ENCODE assay signal across 8 cellular contexts in genomic region chr4:99855677-99856076, GRCh38.
DNase-seq lines count a peak whose midpoint lies in the region; ATAC-seq and TF ChIP-seq lines count a peak whose summit lies in the region.

No MANE protein-coding gene starts in this region.

- peak overlapping the region; percentile 27 for H3K27ac ChIP-seq in effector memory CD4-positive, alpha-beta T cell (ENCODE audit: insufficient read depth, low read length, poor library complexity, severe bottlenecking)

- ATAC-seq in GM21390 (IDR thresholded peaks at IDR 0.05; ENCODE audit: unreplicated experiment) (peak; percentile 43), HG03571 (IDR thresholded peaks at IDR 0.05; ENCODE audit: unreplicated experiment) (peak; percentile 25)

- H3K27me3 ChIP-seq in effector memory CD4-positive, alpha-beta T cell (replicated peaks; ENCODE audit: control insufficient read depth, insufficient read depth, low read length, poor library complexity, severe bottlenecking): no peaks in the 10 kb centered on the region

- DNase-seq in GM10248 (ENCODE audit: extremely low spot score) (peak; percentile 29), NCI-H1436 (lab: John Stamatoyannopoulos, UW) (no peak), ecto neural progenitor cell (ENCODE audit: low spot score) (no peak), kidney tubule cell (ENCODE audit: low spot score) (no peak), hippocampal formation (lab: John Stamatoyannopoulos, UW) (no peak)
- no peak for DNase-seq in effector memory CD4-positive, alpha-beta T cell

- no peaks in the 10 kb centered on the region for H3K9me3 ChIP-seq in effector memory CD4-positive, alpha-beta T cell (ENCODE audit: control insufficient read depth, low read length)

- no peak for TF ChIP-seq CTCF in GM10248 (IDR thresholded peaks at IDR 0.05; ENCODE audit: control extremely low read depth, extremely low read depth, low read depth, missing control alignments)

- peak overlapping the region; percentile 7 for H3K4me3 ChIP-seq in effector memory CD4-positive, alpha-beta T cell (ENCODE audit: insufficient read depth, low read depth, low read length, poor library complexity, severe bottlenecking)

- H3K36me3 ChIP-seq in effector memory CD4-positive, alpha-beta T cell (ENCODE audit: control insufficient read depth, insufficient read depth, low read length): peaks cover 10% of the 10 kb centered on the region

- POLR2A ChIA-PET in GM10248 (lab: Yijun Ruan, JAX): no interaction called here

- H3K4me1 ChIP-seq in effector memory CD4-positive, alpha-beta T cell (ENCODE audit: control insufficient read depth, insufficient read depth, low read length, poor library complexity, severe bottlenecking): no peaks in the 10 kb centered on the region

- CTCF ChIA-PET in GM10248 (lab: Yijun Ruan, JAX): interaction anchor here (1.0 to 3.0 kb wide), 3 partner anchors 44 to 93 kb away, joined by 4 to 17 read pairs (median 7); no protein-coding TSS in a partner anchor
